In genomic region chr1:62870148-62870547, GRCh38 we compare ENCODE assay signal across 15 cellular contexts.
"Had no signal": no experiment of that assay in that cellular context is flagged by ENCODE, and none has a peak within 500 bp of the region (broad histone marks: within the 10 kb centered on the region; RNA-seq: fewer than 3 reads in every experiment).

No MANE protein-coding gene starts in this region.

- DNase-seq: activated CD4-positive, alpha-beta T cell treated with anti-CD3 and anti-CD28 coated beads, Interleukin-2, amount 50 U/mL, for 1 hour; activated CD8-positive, alpha-beta memory T cell treated with anti-CD3 and anti-CD28 coated beads, Interleukin-2, amount 50 U/mL, for 4 hours; activated naive CD4-positive, alpha-beta T cell treated with anti-CD3 and anti-CD28 coated beads for 36 hours; activated naive CD8-positive, alpha-beta T cell treated with anti-CD3 and anti-CD28 coated beads, Interleukin-2, amount 50 U/mL, for 24 hours; activated T-cell treated with anti-CD3 and anti-CD28 coated beads, Interleukin-2, amount 50 U/mL, for 4 hours; dermis blood vessel endothelial cell; effector memory CD4-positive, alpha-beta T cell; heart right ventricle; immature natural killer cell; stimulated activated CD4-positive, alpha-beta T cell treated with anti-CD3 and anti-CD28 coated beads, Interleukin-2, amount 100 ng/mL, for 24 hours; stimulated activated naive CD8-positive, alpha-beta T cell treated with anti-CD3 and anti-CD28 coated beads, Interleukin-15, Interleukin-2, amounts not matched to agents 100 U/mL and 50 U/mL, for 24 hours; substantia nigra; T-helper 1 cell; T1000; tibial artery had no signal
